28 cellular contexts compared by ENCODE assay signal in genomic region chr6:102961902-102962301, GRCh38.
"Had no signal": no experiment of that assay in that cellular context is flagged by ENCODE, and none has a peak within 500 bp of the region (broad histone marks: within the 10 kb centered on the region; RNA-seq: fewer than 3 reads in every experiment).

No MANE protein-coding gene starts in this region.

- H3K27me3 ChIP-seq: ascending aorta, cardiac muscle cell had no signal

- ATAC-seq: activated CD8-positive, alpha-beta T cell treated with anti-CD3 and anti-CD28 coated beads for 36 hours; activated naive CD8-positive, alpha-beta T cell treated with anti-CD3 and anti-CD28 coated beads, Interleukin-2, amount 50 U/mL, for 24 hours; activated T-cell treated with anti-CD3 and anti-CD28 coated beads, Interleukin-2, amount 50 U/mL, for 4 hours; activated T-cell treated with anti-CD3 and anti-CD28 coated beads, Interleukin-2, amount 50 U/mL, for 72 hours; activated T-helper 17 cell treated with anti-CD3 and anti-CD28 coated beads, Interleukin-2, amount 50 U/mL, for 72 hours had no signal

- H3K4me1 ChIP-seq: ascending aorta had no signal

- H3K36me3 ChIP-seq: ascending aorta, cardiac muscle cell had no signal

- H3K9me3 ChIP-seq: ascending aorta had no signal

- H3K27ac ChIP-seq: ascending aorta, cardiac muscle cell, VCaP had no signal

- H3K4me3 ChIP-seq: ascending aorta, cardiac muscle cell had no signal

- DNase-seq: activated B cell treated with CpG ODN at 0.5 μM for 24 hours; activated CD4-positive, alpha-beta memory T cell treated with anti-CD3 and anti-CD28 coated beads for 36 hours; activated CD4-positive, alpha-beta T cell treated with anti-CD3 and anti-CD28 coated beads for 4 hours; activated CD4-positive, alpha-beta T cell treated with anti-CD3 and anti-CD28 coated beads, Interleukin-2, amount 10 ng/mL, durations not matched to agents 24 days and 14 days; activated CD4-positive, alpha-beta T cell treated with anti-CD3 and anti-CD28 coated beads, Interleukin-2, amount 50 U/mL, for 1 hour; activated CD4-positive, alpha-beta T cell treated with anti-CD3 and anti-CD28 coated beads, Interleukin-2, amount 50 U/mL, for 4 hours; activated CD4-positive, CD25-positive, alpha-beta regulatory T cell treated with anti-CD3 and anti-CD28 coated beads, Interleukin-2, amount 50 U/mL, for 72 hours; activated CD8-positive, alpha-beta memory T cell treated with anti-CD3 and anti-CD28 coated beads, Interleukin-2, amount 50 U/mL, for 4 hours; activated CD8-positive, alpha-beta T cell treated with anti-CD3 and anti-CD28 coated beads for 36 hours; activated gamma-delta T cell; activated naive CD4-positive, alpha-beta T cell treated with anti-CD3 and anti-CD28 coated beads, Interleukin-2, amount 10 ng/mL, durations not matched to agents 7 days and 5 days; activated naive CD4-positive, alpha-beta T cell treated with Interleukin-2 at 50 U/mL for 16 hours; activated naive CD8-positive, alpha-beta T cell treated with anti-CD3 and anti-CD28 coated beads, Interleukin-2, amount 10 ng/mL, durations not matched to agents 7 days and 5 days; activated naive CD8-positive, alpha-beta T cell treated with anti-CD3 and anti-CD28 coated beads, Interleukin-2, amount 50 U/mL, for 24 hours; activated T-cell treated with anti-CD3 and anti-CD28 coated beads for 4 hours; activated T-cell treated with anti-CD3 and anti-CD28 coated beads, Interleukin-2, amount 50 U/mL, for 1 hour; activated T-cell treated with anti-CD3 and anti-CD28 coated beads, Interleukin-2, amount 50 U/mL, for 4 hours; activated T-cell treated with anti-CD3 and anti-CD28 coated beads, Interleukin-2, amount 50 U/mL, for 72 hours; amygdala; anterior cingulate cortex; caudate nucleus; cerebellar nuclear complex; T-helper 2 cell; T-helper 9 cell had no signal
